8 cellular contexts compared by ENCODE assay signal in the genomic region with DNA sequence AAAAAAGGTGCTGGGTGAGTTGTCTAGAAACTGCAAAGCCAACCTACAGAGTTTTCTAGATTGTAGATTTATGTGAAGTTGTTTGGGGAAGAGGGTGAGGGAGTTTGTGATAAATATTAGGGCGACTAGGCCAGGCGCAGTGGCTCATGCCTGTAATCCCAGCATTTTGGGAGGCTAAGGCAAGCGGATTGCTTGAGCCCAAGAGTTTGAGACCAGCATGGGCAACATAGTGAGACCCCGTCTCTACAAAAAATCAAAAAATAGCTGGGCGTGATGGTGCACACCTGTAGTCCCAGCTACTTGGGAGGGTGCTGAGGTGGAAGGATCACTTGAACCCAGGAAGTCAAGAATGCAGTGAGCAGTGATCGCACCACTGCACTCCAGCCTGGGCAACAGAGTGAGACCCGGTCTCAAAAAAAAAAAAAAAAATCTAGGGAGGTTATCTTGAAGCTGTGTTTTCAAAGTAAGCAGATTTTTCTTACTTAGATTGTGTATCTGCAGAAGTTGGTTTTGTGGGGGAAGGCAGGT. TPM values are rescaled to one million over a fixed set of nuclear protein-coding genes. Genes with fewer than 3 reads are reported as not detected.
DNase-seq lines count a peak whose midpoint lies in the region; ATAC-seq and TF ChIP-seq lines count a peak whose summit lies in the region.

No MANE protein-coding gene starts in this region.

- H3K27ac ChIP-seq in left lung, result peak overlapping the region; percentile 95
- peak overlapping the region; percentile 94 to 98 (median 95) for H3K27ac ChIP-seq in thyroid gland

- TF ChIP-seq CTCF in left lung (IDR thresholded peaks at IDR 0.05), result no peak
- no peak for TF ChIP-seq CTCF in thyroid gland (IDR thresholded peaks at IDR 0.05)

- H3K4me1 Mint-ChIP-seq in activated CD4-positive, alpha-beta T cell treated with anti-CD3 and anti-CD28 coated beads, Interleukin-2, amount 10 ng/mL, durations not matched to agents 7 days and 5 days, result peaks cover 45% of the 10 kb centered on the region

- peak overlapping the region; percentile 99 for H3K4me3 ChIP-seq in adipocyte (ENCODE audit: low read length)
- H3K4me3 ChIP-seq in left lung, result peak overlapping the region; percentile 44 to 87
- peak overlapping the region; percentile 42 to 95 (median 65) for H3K4me3 ChIP-seq in thyroid gland (replicated peaks in 1 of 3)

- ATAC-seq in left lung, result peak; percentile 53
- ATAC-seq in HG02981 (IDR thresholded peaks at IDR 0.05; ENCODE audit: unreplicated experiment), result no peak

- H3K27me3 ChIP-seq in adipocyte (replicated peaks; ENCODE audit: control insufficient read depth, insufficient read depth, low read length) (no peaks in the 10 kb centered on the region), left lung (no peaks in the 10 kb centered on the region), thyroid gland (no peaks in the 10 kb centered on the region)

- H3K9me3 Mint-ChIP-seq in activated CD4-positive, alpha-beta T cell treated with anti-CD3 and anti-CD28 coated beads, Interleukin-2, amount 10 ng/mL, durations not matched to agents 7 days and 5 days, result peaks cover 10% of the 10 kb centered on the region

- H3K4me1 ChIP-seq in adipocyte (ENCODE audit: control insufficient read depth, insufficient read depth, low read length) (peaks cover 39% of the 10 kb centered on the region), left lung (peaks cover 8 to 49% of the 10 kb centered on the region in 2 donors), thyroid gland (peaks cover 25 to 43% of the 10 kb centered on the region in 2 donors)

- H3K9ac ChIP-seq in adipocyte (ENCODE audit: low read length), result peak overlapping the region; percentile 100

- H3K4me3 Mint-ChIP-seq in activated CD4-positive, alpha-beta T cell treated with anti-CD3 and anti-CD28 coated beads, Interleukin-2, amount 10 ng/mL, durations not matched to agents 7 days and 5 days, result peak overlapping the region; percentile 99

- POLR2A ChIA-PET in activated CD4-positive, alpha-beta T cell treated with anti-CD3 and anti-CD28 coated beads, Interleukin-2, amount 10 ng/mL, durations not matched to agents 7 days and 5 days (lab: Charles Lee), result interaction anchor here (0.6 kb wide), 2 partner anchors 10 to 23 kb away, joined by 3 to 4 read pairs; no protein-coding TSS in a partner anchor

- CTCF ChIA-PET in activated CD4-positive, alpha-beta T cell treated with anti-CD3 and anti-CD28 coated beads, Interleukin-2, amount 10 ng/mL, durations not matched to agents 7 days and 5 days (lab: Charles Lee), result interaction anchor here (0.7 to 1.9 kb wide), 2 partner anchors 8 to 417 kb away, joined by 3 to 8 read pairs; no protein-coding TSS in a partner anchor

- TF ChIP-seq POLR2A in thyroid gland (IDR thresholded peaks at IDR 0.05), result no peak

- H3K36me3 ChIP-seq in adipocyte (ENCODE audit: control insufficient read depth, insufficient read depth, low read length, severe bottlenecking), result peaks cover 10% of the 10 kb centered on the region
- no peaks in the 10 kb centered on the region for H3K36me3 ChIP-seq in left lung
- H3K36me3 ChIP-seq in thyroid gland, result no peaks in the 10 kb centered on the region

- H3K27me3 Mint-ChIP-seq in activated CD4-positive, alpha-beta T cell treated with anti-CD3 and anti-CD28 coated beads, Interleukin-2, amount 10 ng/mL, durations not matched to agents 7 days and 5 days, result no peaks in the 10 kb centered on the region

- no peak for DNase-seq in activated CD4-positive, alpha-beta T cell treated with anti-CD3 and anti-CD28 coated beads, Interleukin-2, amount 10 ng/mL, durations not matched to agents 7 days and 5 days
- DNase-seq in activated CD4-positive, alpha-beta T cell treated with anti-CD3 and anti-CD28 coated beads for 1 hour, result no peak
- no peak for DNase-seq in adipocyte (ENCODE audit: low read depth)
- no peak for DNase-seq in left lung
- DNase-seq in thyroid gland, result peak in 1 of 2 donors; percentile 32
- DNase-seq in activated gamma-delta T cell treated with Interleukin-2 at 50 U/mL for 16 hours, result no peak
- no peak for DNase-seq in NOMO-1 treated with dmso at 0.1 percent for 144 hours (lab: John Stamatoyannopoulos, UW; ENCODE audit: unreplicated experiment)

- peaks cover 50% of the 10 kb centered on the region for H3K36me3 Mint-ChIP-seq in activated CD4-positive, alpha-beta T cell treated with anti-CD3 and anti-CD28 coated beads, Interleukin-2, amount 10 ng/mL, durations not matched to agents 7 days and 5 days (ENCODE audit: low read depth)

- peak overlapping the region; percentile 100 for H3K27ac Mint-ChIP-seq in activated CD4-positive, alpha-beta T cell treated with anti-CD3 and anti-CD28 coated beads, Interleukin-2, amount 10 ng/mL, durations not matched to agents 7 days and 5 days

- intact Hi-C loops in left lung (cut with DNase I), result no loop called here
- intact Hi-C loops in thyroid gland (cut with DNase I), result no loop called here

- H3K9me3 ChIP-seq in adipocyte (ENCODE audit: control insufficient read depth, low read length), result no peaks in the 10 kb centered on the region
- no peaks in the 10 kb centered on the region for H3K9me3 ChIP-seq in left lung
- H3K9me3 ChIP-seq in thyroid gland, result no peaks in the 10 kb centered on the region

- 49 to 50% methylated on average over 7 of the region's 7 CpGs for WGBS in thyroid gland, 2 donors

RNA-seq across cellular contexts. Expression of gene APOL6, which starts 0.8 kb away (rescaled TPM):
- 10 to 100 TPM; 83.6 to 91.5 TPM for total RNA-seq in activated CD4-positive, alpha-beta T cell treated with anti-CD3 and anti-CD28 coated beads, Interleukin-2, amount 10 ng/mL, durations not matched to agents 7 days and 5 days
- total RNA-seq in left lung (10 to 100 TPM; 35.8 to 49.2 TPM), thyroid gland (10 to 100 TPM; 17.2 to 28.7 (median 25.2) TPM)

RNA-seq across cellular contexts. Expression of gene MB, which starts 32.0 kb away (rescaled TPM):
- total RNA-seq in activated CD4-positive, alpha-beta T cell treated with anti-CD3 and anti-CD28 coated beads, Interleukin-2, amount 10 ng/mL, durations not matched to agents 7 days and 5 days, result under 1 TPM in 1 of 2 experiments, not detected in 1; 0.20 TPM
- 1 to 10 TPM; 2.4 to 3.3 TPM for total RNA-seq in left lung
- 1 to 10 TPM in 1 of 4 donors, under 1 TPM in 1, not detected in 2; 0.45 to 1.8 TPM for total RNA-seq in thyroid gland
